10 cellular contexts compared by ENCODE assay signal in genomic region chr17:41645371-41646063, GRCh38. TPM values are rescaled to one million over a fixed set of nuclear protein-coding genes. Genes with fewer than 3 reads are reported as not detected.
DNase-seq lines count a peak whose midpoint lies in the region; ATAC-seq, FAIRE-seq and TF ChIP-seq lines count a peak whose summit lies in the region.
"Had no signal": no experiment of that assay in that cellular context is flagged by ENCODE, and none has a peak within 500 bp of the region (broad histone marks: within the 10 kb centered on the region; RNA-seq: fewer than 3 reads in every experiment).

No MANE protein-coding gene starts in this region.

- H3K4me1 ChIP-seq in endothelial cell of umbilical vein (ENCODE audit: control insufficient read depth, extremely low read depth, insufficient read depth, low read length), result peaks cover 7% of the 10 kb centered on the region

- TF ChIP-seq POLR2A in endothelial cell of umbilical vein (IDR thresholded peaks at IDR 0.05; ENCODE audit: low read depth, low read length), result no peak

- ATAC-seq in HG03521 (IDR thresholded peaks at IDR 0.05; ENCODE audit: unreplicated experiment) (no peak), GM18909 (IDR thresholded peaks at IDR 0.05; ENCODE audit: poor library complexity, unreplicated experiment) (no peak)
- no peak for ATAC-seq in stimulated activated naive B cell treated with anti-CD40 and anti-IgM and Interleukin-4, amounts not matched to agents 10 μg/mL and 1 μg/mL and 100 μg/mL, for 72 hours (replicated peaks)

- H3K4me3 Mint-ChIP-seq in progenitor cell of endocrine pancreas (ENCODE audit: low read depth), result no peak overlapping the region
- H3K4me3 Mint-ChIP-seq in T-helper 2 cell treated with Interferon-gamma antibody and Interleukin-4, amounts not matched to agents 5 μg/mL and 100 μg/mL, for 36 hours, result no peak overlapping the region
- no peak overlapping the region for H3K4me3 Mint-ChIP-seq in stimulated activated naive B cell treated with anti-CD40 and anti-IgM and Interleukin-4, amounts not matched to agents 10 μg/mL and 1 μg/mL and 100 μg/mL, for 72 hours
- H3K4me3 Mint-ChIP-seq: activated naive CD4-positive, alpha-beta T cell treated with anti-CD3 and anti-CD28 coated beads for 36 hours had no signal

- H3K27ac Mint-ChIP-seq in progenitor cell of endocrine pancreas, result peak overlapping the region; percentile 86
- no peak overlapping the region for H3K27ac Mint-ChIP-seq in T-helper 2 cell treated with Interferon-gamma antibody and Interleukin-4, amounts not matched to agents 5 μg/mL and 100 μg/mL, for 36 hours
- no peak overlapping the region for H3K27ac Mint-ChIP-seq in stimulated activated naive B cell treated with anti-CD40 and anti-IgM and Interleukin-4, amounts not matched to agents 10 μg/mL and 1 μg/mL and 100 μg/mL, for 72 hours
- H3K27ac Mint-ChIP-seq: activated naive CD4-positive, alpha-beta T cell treated with anti-CD3 and anti-CD28 coated beads for 36 hours had no signal

- dilution Hi-C loops in endothelial cell of umbilical vein (cut with MboI; ENCODE audit: extremely low pct_ligation_motif_present, low sequenced_read_pairs), result no loop called here

- no peak for FAIRE-seq in endothelial cell of umbilical vein (lab: Jason Lieb, UNC)

- H3K9me3 Mint-ChIP-seq in progenitor cell of endocrine pancreas (ENCODE audit: low read depth), result no peaks in the 10 kb centered on the region
- no peaks in the 10 kb centered on the region for H3K9me3 Mint-ChIP-seq in T-helper 2 cell treated with Interferon-gamma antibody and Interleukin-4, amounts not matched to agents 5 μg/mL and 100 μg/mL, for 36 hours
- no peaks in the 10 kb centered on the region for H3K9me3 Mint-ChIP-seq in stimulated activated naive B cell treated with anti-CD40 and anti-IgM and Interleukin-4, amounts not matched to agents 10 μg/mL and 1 μg/mL and 100 μg/mL, for 72 hours
- H3K9me3 Mint-ChIP-seq: activated naive CD4-positive, alpha-beta T cell treated with anti-CD3 and anti-CD28 coated beads for 36 hours had no signal

- TF ChIP-seq CTCF in endothelial cell of umbilical vein (IDR thresholded peaks at IDR 0.05; ENCODE audit: extremely low read depth in 1 of 2, insufficient read depth in 1 of 2, low read depth in 1 of 2, low read length in 2 of 2) (no peak), progenitor cell of endocrine pancreas (IDR thresholded peaks at IDR 0.05; ENCODE audit: unreplicated experiment) (no peak)

- no peaks in the 10 kb centered on the region for H3K36me3 Mint-ChIP-seq in progenitor cell of endocrine pancreas (ENCODE audit: insufficient read depth)
- H3K36me3 Mint-ChIP-seq in T-helper 2 cell treated with Interferon-gamma antibody and Interleukin-4, amounts not matched to agents 5 μg/mL and 100 μg/mL, for 36 hours (ENCODE audit: low read depth), result no peaks in the 10 kb centered on the region
- no peaks in the 10 kb centered on the region for H3K36me3 Mint-ChIP-seq in stimulated activated naive B cell treated with anti-CD40 and anti-IgM and Interleukin-4, amounts not matched to agents 10 μg/mL and 1 μg/mL and 100 μg/mL, for 72 hours

- H3K4me2 ChIP-seq in endothelial cell of umbilical vein (ENCODE audit: insufficient read depth, low read length), result no peak overlapping the region

- no TSS peak for BruUV-seq in endothelial cell of umbilical vein (replicated peaks; lab: Mats Ljungman, UMichigan)

- H3K4me3 ChIP-seq in endothelial cell of umbilical vein (replicated peaks in 1 of 3; ENCODE audit: insufficient read depth in 1 of 3, low read depth in 1 of 3, low read length in 3 of 3), result no peak overlapping the region

- no peaks in the 10 kb centered on the region for H4K20me1 ChIP-seq in endothelial cell of umbilical vein (replicated peaks; ENCODE audit: control insufficient read depth, extremely low read depth, insufficient read depth, low read length)

- no peaks in the 10 kb centered on the region for H3K9me3 ChIP-seq in endothelial cell of umbilical vein (replicated peaks; ENCODE audit: control insufficient read depth, insufficient read depth, low read length)

- peak overlapping the region; percentile 63 for H2AFZ ChIP-seq in endothelial cell of umbilical vein (ENCODE audit: low read depth, low read length)

- POLR2A ChIA-PET in endothelial cell of umbilical vein (lab: Charles Lee), result no interaction called here

- no peaks in the 10 kb centered on the region for H3K27me3 Mint-ChIP-seq in progenitor cell of endocrine pancreas
- H3K27me3 Mint-ChIP-seq in T-helper 2 cell treated with Interferon-gamma antibody and Interleukin-4, amounts not matched to agents 5 μg/mL and 100 μg/mL, for 36 hours (ENCODE audit: low read depth), result peaks cover 4% of the 10 kb centered on the region
- no peaks in the 10 kb centered on the region for H3K27me3 Mint-ChIP-seq in stimulated activated naive B cell treated with anti-CD40 and anti-IgM and Interleukin-4, amounts not matched to agents 10 μg/mL and 1 μg/mL and 100 μg/mL, for 72 hours

- H3K4me1 Mint-ChIP-seq in progenitor cell of endocrine pancreas (ENCODE audit: low read depth), result peaks cover 6% of the 10 kb centered on the region
- peaks cover 5% of the 10 kb centered on the region for H3K4me1 Mint-ChIP-seq in T-helper 2 cell treated with Interferon-gamma antibody and Interleukin-4, amounts not matched to agents 5 μg/mL and 100 μg/mL, for 36 hours (ENCODE audit: low read depth)
- H3K4me1 Mint-ChIP-seq in stimulated activated naive B cell treated with anti-CD40 and anti-IgM and Interleukin-4, amounts not matched to agents 10 μg/mL and 1 μg/mL and 100 μg/mL, for 72 hours, result peaks cover 7 to 11% of the 10 kb centered on the region in 2 donors

- H3K27ac ChIP-seq in endothelial cell of umbilical vein (ENCODE audit: insufficient read depth, low read depth, low read length), result no peak overlapping the region

- DNase-seq in ELR (ENCODE audit: low read depth) (peak; percentile 68), RKO (ENCODE audit: low spot score) (peak; percentile 23), endothelial cell of umbilical vein (ENCODE audit: low read depth, low spot score) (no peak), progenitor cell of endocrine pancreas (ENCODE audit: low spot score, unreplicated experiment) (no peak)
- DNase-seq in T-helper 2 cell treated with Interferon-gamma antibody and Interleukin-4, amounts not matched to agents 5 μg/mL and 100 μg/mL, for 36 hours (ENCODE audit: low spot score), result no peak
- no peak for DNase-seq in stimulated activated naive B cell treated with anti-CD40 and anti-IgM and Interleukin-4, amounts not matched to agents 10 μg/mL and 1 μg/mL and 100 μg/mL, for 72 hours
- DNase-seq: activated naive CD4-positive, alpha-beta T cell treated with anti-CD3 and anti-CD28 coated beads for 36 hours; NCI-H2029 had no signal

- no peaks in the 10 kb centered on the region for H3K79me2 ChIP-seq in endothelial cell of umbilical vein (ENCODE audit: control insufficient read depth, insufficient read depth, low read length)

- no peak overlapping the region for H3K9ac ChIP-seq in endothelial cell of umbilical vein (replicated peaks; ENCODE audit: extremely low read depth, insufficient read depth, low read length)

- CTCF ChIA-PET in endothelial cell of umbilical vein (lab: Charles Lee), result interaction anchor here (0.7 to 9.0 kb wide), 7 partner anchors 17 to 736 kb away, joined by 3 to 319 read pairs (median 4); no protein-coding TSS in a partner anchor

- H3K36me3 ChIP-seq in endothelial cell of umbilical vein (ENCODE audit: control insufficient read depth in 2 of 2, extremely low read depth in 1 of 2, insufficient read depth in 2 of 2, low read length in 2 of 2), result no peaks in the 10 kb centered on the region

- H3K9me1 ChIP-seq in endothelial cell of umbilical vein (replicated peaks; ENCODE audit: control insufficient read depth, extremely low read depth, insufficient read depth, low read length), result no peaks in the 10 kb centered on the region

- no peaks in the 10 kb centered on the region for H3K27me3 ChIP-seq in endothelial cell of umbilical vein (ENCODE audit: control insufficient read depth in 2 of 2, insufficient read depth in 2 of 2, low read length in 2 of 2)

- intact Hi-C loops in endothelial cell of umbilical vein (cut with micrococcal nuclease), result loop anchor here (5.0 kb wide), 1 partner anchor 843 kb away; no protein-coding TSS in a partner anchor

RNA-seq across cellular contexts. Expression of gene KRT17, which starts 21.1 kb away (rescaled TPM):
- total RNA-seq in endothelial cell of umbilical vein, result 0.55 and 1.6 TPM in 2 replicates
- polyA plus RNA-seq in endothelial cell of umbilical vein, result 0.83 and 0.96 TPM in 2 replicates
- polyA plus RNA-seq in endothelial cell of umbilical vein (2011; cell fraction: cytosol; rRNA removed), result 0.47 and 0.49 TPM in 2 replicates
- 1.8 TPM in 1 of 2 replicates, not detected in the other for polyA plus RNA-seq in endothelial cell of umbilical vein (2011; cell fraction: nucleus; rRNA removed)
- polyA plus RNA-seq in endothelial cell of umbilical vein (2012), result 0.25 and 0.26 TPM in 2 replicates
- not detected in 2 replicates for polyA minus RNA-seq in endothelial cell of umbilical vein
- polyA minus RNA-seq in endothelial cell of umbilical vein (2011; cell fraction: cytosol; rRNA and poly(A)+ RNA removed), result 612 TPM
- polyA minus RNA-seq in endothelial cell of umbilical vein (2011; cell fraction: nucleus; rRNA and poly(A)+ RNA removed), result 4.7 and 10.5 TPM in 2 replicates
- 0.22 and 0.46 TPM in 2 replicates for total RNA-seq in progenitor cell of endocrine pancreas
- total RNA-seq: activated naive CD4-positive, alpha-beta T cell treated with anti-CD3 and anti-CD28 coated beads for 36 hours had no signal

RNA-seq across cellular contexts. Expression of gene KRT16, which starts 33.0 kb away (rescaled TPM):
- total RNA-seq in endothelial cell of umbilical vein, result not detected in 2 replicates
- polyA plus RNA-seq in endothelial cell of umbilical vein, result not detected in 2 replicates
- polyA plus RNA-seq in endothelial cell of umbilical vein (2011; cell fraction: cytosol; rRNA removed), result not detected in 2 replicates
- polyA plus RNA-seq in endothelial cell of umbilical vein (2011; cell fraction: nucleus; rRNA removed), result 0.34 TPM in 1 of 2 replicates, not detected in the other
- polyA plus RNA-seq in endothelial cell of umbilical vein (2012), result 0.16 TPM in 1 of 2 replicates, not detected in the other
- polyA minus RNA-seq in endothelial cell of umbilical vein, result not detected in 2 replicates
- polyA minus RNA-seq in endothelial cell of umbilical vein (2011; cell fraction: cytosol; rRNA and poly(A)+ RNA removed), result 1.9 TPM
- not detected in 2 replicates for polyA minus RNA-seq in endothelial cell of umbilical vein (2011; cell fraction: nucleus; rRNA and poly(A)+ RNA removed)
- total RNA-seq in progenitor cell of endocrine pancreas, result not detected in 2 replicates
- total RNA-seq: activated naive CD4-positive, alpha-beta T cell treated with anti-CD3 and anti-CD28 coated beads for 36 hours had no signal

RNA-seq across cellular contexts. Expression of gene EIF1, which starts 43.2 kb away (rescaled TPM):
- total RNA-seq in endothelial cell of umbilical vein (814 and 839 TPM in 2 replicates), progenitor cell of endocrine pancreas (622 and 652 TPM in 2 replicates)
- 145 and 168 TPM in 2 replicates for polyA plus RNA-seq in endothelial cell of umbilical vein
- 388 and 428 TPM in 2 replicates for polyA plus RNA-seq in endothelial cell of umbilical vein (2011; cell fraction: cytosol; rRNA removed)
- polyA plus RNA-seq in endothelial cell of umbilical vein (2011; cell fraction: nucleus; rRNA removed), result 419 and 463 TPM in 2 replicates
- polyA plus RNA-seq in endothelial cell of umbilical vein (2012), result 971 and 1,095 TPM in 2 replicates
- polyA minus RNA-seq in endothelial cell of umbilical vein, result 103 and 130 TPM in 2 replicates
- 133 TPM for polyA minus RNA-seq in endothelial cell of umbilical vein (2011; cell fraction: cytosol; rRNA and poly(A)+ RNA removed)
- polyA minus RNA-seq in endothelial cell of umbilical vein (2011; cell fraction: nucleus; rRNA and poly(A)+ RNA removed), result 207 and 218 TPM in 2 replicates

RNA-seq across cellular contexts. Expression of gene KRT14, which starts 58.8 kb away (rescaled TPM):
- total RNA-seq in endothelial cell of umbilical vein (0.18 and 0.66 TPM in 2 replicates), progenitor cell of endocrine pancreas (not detected in 2 replicates)
- polyA plus RNA-seq in endothelial cell of umbilical vein, result 0.11 and 0.12 TPM in 2 replicates
- polyA plus RNA-seq in endothelial cell of umbilical vein (2011; cell fraction: cytosol; rRNA removed), result not detected in 2 replicates
- 2.9 TPM in 1 of 2 replicates, not detected in the other for polyA plus RNA-seq in endothelial cell of umbilical vein (2011; cell fraction: nucleus; rRNA removed)
- polyA plus RNA-seq in endothelial cell of umbilical vein (2012), result not detected in 2 replicates
- 0.42 and 0.61 TPM in 2 replicates for polyA minus RNA-seq in endothelial cell of umbilical vein
- not detected for polyA minus RNA-seq in endothelial cell of umbilical vein (2011; cell fraction: cytosol; rRNA and poly(A)+ RNA removed)
- polyA minus RNA-seq in endothelial cell of umbilical vein (2011; cell fraction: nucleus; rRNA and poly(A)+ RNA removed), result 0.34 and 0.48 TPM in 2 replicates
- total RNA-seq: activated naive CD4-positive, alpha-beta T cell treated with anti-CD3 and anti-CD28 coated beads for 36 hours had no signal

Comparison
In these comparisons a context has a peak if more than half of its experiments do, and no peak if none do; other contexts are left out.
1. DNase-seq: peak in ELR (single experiment) and RKO (single experiment); none in endothelial cell of umbilical vein (single experiment), progenitor cell of endocrine pancreas (single experiment), T-helper 2 cell treated with Interferon-gamma antibody and Interleukin-4, amounts not matched to agents 5 μg/mL and 100 μg/mL, for 36 hours (single experiment) and stimulated activated naive B cell treated with anti-CD40 and anti-IgM and Interleukin-4, amounts not matched to agents 10 μg/mL and 1 μg/mL and 100 μg/mL, for 72 hours (single experiment).